ENCODE assay signal across 8 cellular contexts in genomic region chr2:109678724-109679201, GRCh38.
DNase-seq lines count a peak whose midpoint lies in the region; ATAC-seq and TF ChIP-seq lines count a peak whose summit lies in the region.
"Not testable (repeated sequence)": the region's sequence is repeated elsewhere in the genome, so short reads cannot be mapped to it uniquely, and the experiment has no call there.

No MANE protein-coding gene starts in this region.

- CTCF ChIA-PET in Caco-2 (lab: Charles Lee), result interaction anchor here (0.7 kb wide), 1 partner anchor 12 kb away, joined by 3 read pairs; no protein-coding TSS in a partner anchor

- TF ChIP-seq CTCF in Caco-2 (IDR thresholded peaks at IDR 0.05; ENCODE audit: insufficient read depth in 1 of 2, low read depth in 1 of 2, low read length in 1 of 2, severe bottlenecking in 1 of 2, unreplicated experiment in 1 of 2); esophagus squamous epithelium (IDR thresholded peaks at IDR 0.05); lower lobe of right lung (IDR thresholded peaks at IDR 0.05); upper lobe of right lung (IDR thresholded peaks at IDR 0.05): not testable (repeated sequence)

- POLR2A ChIA-PET in Caco-2 (lab: Charles Lee), result not testable (repeated sequence)

- peak overlapping the region; percentile 95 for H3K27ac Mint-ChIP-seq in Caco-2 (ENCODE audit: unreplicated experiment)

- not testable (repeated sequence) for TF ChIP-seq POLR2A in esophagus squamous epithelium (IDR thresholded peaks at IDR 0.05)

- H3K4me1 ChIP-seq in Caco-2, result peaks cover 58% of the 10 kb centered on the region
- H3K4me1 ChIP-seq in esophagus squamous epithelium, result peaks cover 0 to 76% (median 9%) of the 10 kb centered on the region in 3 donors
- peaks cover 49% of the 10 kb centered on the region for H3K4me1 ChIP-seq in lower lobe of right lung
- H3K4me1 ChIP-seq in muscle layer of colon (ENCODE audit: insufficient read depth, low read length), result peaks cover 18% of the 10 kb centered on the region
- not testable (repeated sequence) for H3K4me1 ChIP-seq in rectal smooth muscle tissue (ENCODE audit: control insufficient read depth, insufficient read depth, low read length)
- peaks cover 25% of the 10 kb centered on the region for H3K4me1 ChIP-seq in upper lobe of right lung

- H3K36me3 ChIP-seq in Caco-2 (ENCODE audit: control insufficient read depth, insufficient read depth, low read length); esophagus squamous epithelium; lower lobe of right lung; muscle layer of colon (ENCODE audit: insufficient read depth, low read length); rectal smooth muscle tissue (ENCODE audit: control insufficient read depth, insufficient read depth, low read length); upper lobe of right lung: not testable (repeated sequence)

- not testable (repeated sequence) for H3K9ac ChIP-seq in muscle layer of colon (ENCODE audit: low read length); rectal smooth muscle tissue (ENCODE audit: low read length)

- not testable (repeated sequence) for H3K4me3 Mint-ChIP-seq in Caco-2 (ENCODE audit: unreplicated experiment)

- H3K9me3 ChIP-seq in Caco-2; esophagus squamous epithelium; lower lobe of right lung; muscle layer of colon (ENCODE audit: low read length); upper lobe of right lung: not testable (repeated sequence)

- H3K27ac ChIP-seq in esophagus squamous epithelium, result peak overlapping the region in 3 of 4 donors; percentile 22 to 95 (median 36)
- H3K27ac ChIP-seq in lower lobe of right lung, result peak overlapping the region; percentile 58
- H3K27ac ChIP-seq in muscle layer of colon (ENCODE audit: low read depth, low read length), result peak overlapping the region; percentile 3
- H3K27ac ChIP-seq in rectal smooth muscle tissue (ENCODE audit: low read depth, low read length), result peak overlapping the region; percentile 43
- H3K27ac ChIP-seq in upper lobe of right lung, result peak overlapping the region; percentile 6

- DNase-seq in Caco-2; esophagus squamous epithelium (lab: John Stamatoyannopoulos, UW); lower lobe of right lung; upper lobe of right lung: not testable (repeated sequence)
- peak; percentile 19 for DNase-seq in kidney glomerular epithelial cell (lab: John Stamatoyannopoulos, UW)

- not testable (repeated sequence) for BruUV-seq in Caco-2 (replicated peaks; lab: Mats Ljungman, UMichigan)

- 67 to 87% methylated on average over 6 to 9 of the region's 10 CpGs for WGBS in esophagus squamous epithelium, 2 donors

- peaks cover 60% of the 10 kb centered on the region for H3K4me1 Mint-ChIP-seq in Caco-2 (ENCODE audit: low read depth, unreplicated experiment)

- intact Hi-C loops in Caco-2 (cut with micrococcal nuclease; ENCODE audit: unreplicated experiment); esophagus squamous epithelium (cut with DNase I); lower lobe of right lung (cut with DNase I); upper lobe of right lung (cut with DNase I): not testable (repeated sequence)

- not testable (repeated sequence) for H3K4me3 ChIP-seq in Caco-2 (ENCODE audit: low read depth, low read length); esophagus squamous epithelium; lower lobe of right lung; muscle layer of colon (ENCODE audit: low read depth in 1 of 2, low read length in 2 of 2); rectal smooth muscle tissue (ENCODE audit: low read length); upper lobe of right lung

- not testable (repeated sequence) for H3K9me3 Mint-ChIP-seq in Caco-2 (ENCODE audit: unreplicated experiment)

- H3K27me3 ChIP-seq in Caco-2 (replicated peaks; ENCODE audit: control insufficient read depth, insufficient read depth, low read length); esophagus squamous epithelium; lower lobe of right lung (ENCODE audit: low read depth); muscle layer of colon (ENCODE audit: control insufficient read depth in 1 of 2, insufficient read depth in 2 of 2, low read length in 2 of 2); rectal smooth muscle tissue (ENCODE audit: control insufficient read depth, insufficient read depth, low read length); upper lobe of right lung: not testable (repeated sequence)

- ATAC-seq in SK-N-SH treated with all-trans-retinoic acid at 6 μM for 48 hours (peak; percentile 41; the same call in 2 of the 3 replicates), lower lobe of right lung (peak; percentile 72 to 76), upper lobe of right lung (peak; percentile 79)

- not testable (repeated sequence) for H3K36me3 Mint-ChIP-seq in Caco-2 (ENCODE audit: insufficient read depth, unreplicated experiment)

- H3K27me3 Mint-ChIP-seq in Caco-2 (ENCODE audit: insufficient read depth, unreplicated experiment), result not testable (repeated sequence)

Comparison
In these comparisons a context has a peak if more than half of its experiments do, and no peak if none do; other contexts are left out.
1. H3K27ac ChIP-seq: peak in every context shown above with its lines; median percentile 58 in lower lobe of right lung; 43 in rectal smooth muscle tissue; 36 in esophagus squamous epithelium; 6 in upper lobe of right lung; 3 in muscle layer of colon.